Comparison of ENCODE assay signal across 27 cellular contexts in the genomic region with DNA sequence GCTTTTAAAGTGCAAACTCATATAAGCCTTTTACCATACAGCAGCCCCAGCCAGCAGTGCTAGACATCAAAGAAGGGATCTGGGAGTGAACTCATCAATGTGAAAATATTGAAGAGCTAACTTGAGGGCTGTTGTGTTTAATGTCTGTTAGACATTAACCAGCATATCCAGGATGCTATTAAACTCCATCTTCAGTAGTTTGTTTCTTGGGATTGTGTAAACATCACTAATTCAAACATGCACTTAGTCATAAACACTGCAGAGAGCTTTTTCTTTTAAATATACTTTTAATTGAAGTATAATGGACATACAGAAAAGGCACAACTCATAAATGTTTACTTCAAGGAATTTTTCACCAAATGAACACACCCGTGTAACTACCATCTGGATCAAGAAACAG.
"Had no signal": no experiment of that assay in that cellular context is flagged by ENCODE, and none has a peak within 500 bp of the region (broad histone marks: within the 10 kb centered on the region; RNA-seq: fewer than 3 reads in every experiment).

No MANE protein-coding gene starts in this region.

- H3K27ac ChIP-seq: breast epithelium, epithelial cell of prostate, left ventricle myocardium inferior, pancreas, right lobe of liver, testis, upper lobe of left lung had no signal

- H3K4me1 ChIP-seq: breast epithelium, pancreas, right lobe of liver, testis, upper lobe of left lung had no signal

- H3K4me3 ChIP-seq: breast epithelium, left ventricle myocardium inferior, pancreas, right lobe of liver, testis, upper lobe of left lung had no signal

- H3K36me3 Mint-ChIP-seq: activated naive CD8-positive, alpha-beta T cell treated with anti-CD3 and anti-CD28 coated beads for 36 hours; stimulated activated memory B cell treated with anti-CD40 and anti-IgM and Interleukin-4, amounts not matched to agents 10 μg/mL and 1 μg/mL and 100 μg/mL, for 72 hours; T-cell had no signal

- H3K27me3 Mint-ChIP-seq: activated T-cell treated with anti-CD3 and anti-CD28 coated beads, Interleukin-2, amount 50 U/mL, for 24 hours had no signal

- H3K9me3 Mint-ChIP-seq: activated naive CD8-positive, alpha-beta T cell treated with anti-CD3 and anti-CD28 coated beads for 36 hours; activated T-cell treated with anti-CD3 and anti-CD28 coated beads, Interleukin-2, amount 50 U/mL, for 24 hours; activated T-helper 2 cell treated with anti-CD3 and anti-CD28 coated beads, Interferon-gamma antibody, Interleukin-2, Interleukin-4, amounts not matched to agents 10 μg/mL and 5 μg/mL and 100 μg/mL, durations not matched to agents 14 hours and 24 hours and 36 hours; endodermal cell; nephron progenitor cell; stimulated activated memory B cell treated with anti-CD40 and anti-IgM and Interleukin-4, amounts not matched to agents 10 μg/mL and 1 μg/mL and 100 μg/mL, for 72 hours; T-cell; T-helper 2 cell treated with Interferon-gamma antibody and Interleukin-4, amounts not matched to agents 5 μg/mL and 100 μg/mL, for 36 hours had no signal

- H3K27me3 ChIP-seq: breast epithelium, pancreas, right lobe of liver, testis, upper lobe of left lung had no signal

- H3K4me3 Mint-ChIP-seq: activated CD4-positive, alpha-beta T cell treated with anti-CD3 and anti-CD28 coated beads for 36 hours; activated naive CD8-positive, alpha-beta T cell treated with anti-CD3 and anti-CD28 coated beads for 36 hours; activated T-cell treated with anti-CD3 and anti-CD28 coated beads, Interleukin-2, amount 50 U/mL, for 24 hours; endodermal cell; nephron progenitor cell; stimulated activated memory B cell treated with anti-CD40 and anti-IgM and Interleukin-4, amounts not matched to agents 10 μg/mL and 1 μg/mL and 100 μg/mL, for 72 hours; T-cell; T-helper 2 cell treated with Interferon-gamma antibody and Interleukin-4, amounts not matched to agents 5 μg/mL and 100 μg/mL, for 36 hours had no signal

- DNase-seq: activated CD4-positive, alpha-beta T cell treated with anti-CD3 and anti-CD28 coated beads for 36 hours; activated CD4-positive, alpha-beta T cell treated with anti-CD3 and anti-CD28 coated beads, Interleukin-2, amount 50 U/mL, for 4 hours; activated CD8-positive, alpha-beta memory T cell treated with anti-CD3 and anti-CD28 coated beads for 24 hours; activated CD8-positive, alpha-beta memory T cell treated with anti-CD3 and anti-CD28 coated beads, Interleukin-2, amount 50 U/mL, for 4 hours; activated naive CD4-positive, alpha-beta T cell treated with Interleukin-2 at 50 U/mL for 16 hours; activated naive CD8-positive, alpha-beta T cell treated with anti-CD3 and anti-CD28 coated beads for 36 hours; activated T-cell treated with anti-CD3 and anti-CD28 coated beads, Interleukin-2, amount 50 U/mL, for 24 hours; cerebellar nuclear complex; cortex of kidney; endodermal cell; foreskin fibroblast; kidney glomerular epithelial cell; left ventricle myocardium inferior; mammary epithelial cell; nephron progenitor cell; pancreas; right lobe of liver; small intestine; stimulated activated CD4-positive, alpha-beta T cell treated with anti-CD3 and anti-CD28 coated beads, Interleukin-15, amount 100 ng/mL, for 24 hours; T-cell; testis; upper lobe of left lung had no signal

- H3K4me1 Mint-ChIP-seq: activated CD4-positive, alpha-beta T cell treated with anti-CD3 and anti-CD28 coated beads for 36 hours; activated naive CD8-positive, alpha-beta T cell treated with anti-CD3 and anti-CD28 coated beads for 36 hours; stimulated activated memory B cell treated with anti-CD40 and anti-IgM and Interleukin-4, amounts not matched to agents 10 μg/mL and 1 μg/mL and 100 μg/mL, for 72 hours; T-cell had no signal

- H3K9me3 ChIP-seq: breast epithelium, left ventricle myocardium inferior, pancreas, right lobe of liver, testis, upper lobe of left lung had no signal

- H3K36me3 ChIP-seq: breast epithelium, left ventricle myocardium inferior, pancreas, right lobe of liver, upper lobe of left lung had no signal

- ATAC-seq: activated CD4-positive, alpha-beta T cell treated with anti-CD3 and anti-CD28 coated beads for 36 hours; pancreas; right lobe of liver; stimulated activated memory B cell treated with anti-CD40 and anti-IgM and Interleukin-4, amounts not matched to agents 10 μg/mL and 1 μg/mL and 100 μg/mL, for 72 hours; T-cell had no signal

- H3K27ac Mint-ChIP-seq: activated CD4-positive, alpha-beta T cell treated with anti-CD3 and anti-CD28 coated beads for 36 hours; activated naive CD8-positive, alpha-beta T cell treated with anti-CD3 and anti-CD28 coated beads for 36 hours; activated T-cell treated with anti-CD3 and anti-CD28 coated beads, Interleukin-2, amount 50 U/mL, for 24 hours; activated T-helper 2 cell treated with anti-CD3 and anti-CD28 coated beads, Interferon-gamma antibody, Interleukin-2, Interleukin-4, amounts not matched to agents 10 μg/mL and 5 μg/mL and 100 μg/mL, durations not matched to agents 14 hours and 24 hours and 36 hours; endodermal cell; nephron progenitor cell; stimulated activated memory B cell treated with anti-CD40 and anti-IgM and Interleukin-4, amounts not matched to agents 10 μg/mL and 1 μg/mL and 100 μg/mL, for 72 hours; T-cell; T-helper 2 cell treated with Interferon-gamma antibody and Interleukin-4, amounts not matched to agents 5 μg/mL and 100 μg/mL, for 36 hours had no signal
